In the genomic region with DNA sequence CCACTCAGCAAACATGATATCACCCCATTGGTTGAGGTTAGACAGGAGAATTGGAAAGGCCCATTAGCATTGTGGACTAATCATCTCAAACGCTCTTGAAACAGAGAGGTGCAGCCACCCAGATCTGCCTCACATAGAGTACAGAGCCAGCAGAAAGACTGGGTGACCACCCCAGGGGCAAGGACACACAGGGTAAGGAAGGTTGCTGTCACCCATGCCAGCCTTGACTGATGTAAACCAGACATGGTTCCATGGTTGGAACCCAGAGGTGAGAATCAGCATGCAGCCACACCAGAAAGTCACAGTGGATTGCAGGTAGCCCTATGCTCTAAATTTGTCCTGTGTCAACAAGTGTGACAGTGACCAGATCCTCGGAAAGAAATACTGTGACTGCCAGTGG, we compare ENCODE assay signal across 21 cellular contexts.
"Had no signal": no experiment of that assay in that cellular context is flagged by ENCODE, and none has a peak within 500 bp of the region (broad histone marks: within the 10 kb centered on the region; RNA-seq: fewer than 3 reads in every experiment).

No MANE protein-coding gene starts in this region.

- DNase-seq: colonic mucosa; cortex of kidney; dermis blood vessel endothelial cell; dorsolateral prefrontal cortex; effector CD4-positive, alpha-beta T cell; effector CD8-positive, alpha-beta T cell; effector memory CD4-positive, alpha-beta T cell; effector memory CD8-positive, alpha-beta T cell; endodermal cell; erythroblast; esophagus squamous epithelium; foreskin fibroblast; foreskin keratinocyte; foreskin melanocyte; gastrocnemius medialis; glutamatergic neuron; head of caudate nucleus; heart left ventricle had no signal

- ATAC-seq: effector memory CD8-positive, alpha-beta T cell; esophagus mucosa; foreskin keratinocyte; gastrocnemius medialis; gastroesophageal sphincter had no signal

- H3K4me1 Mint-ChIP-seq: endodermal cell had no signal

- H3K9me3 Mint-ChIP-seq: endodermal cell had no signal

- H3K27ac Mint-ChIP-seq: dendritic cell treated with granulocyte-macrophage colony-stimulating factor and Interleukin-4, amounts not matched to agents 40 ng/mL and 50 ng/mL, for 4 days; effector memory CD8-positive, alpha-beta T cell; endodermal cell had no signal

- H3K4me3 Mint-ChIP-seq: dendritic cell treated with granulocyte-macrophage colony-stimulating factor and Interleukin-4, amounts not matched to agents 40 ng/mL and 50 ng/mL, for 4 days; effector memory CD8-positive, alpha-beta T cell; endodermal cell had no signal

- H3K27me3 Mint-ChIP-seq: dendritic cell treated with granulocyte-macrophage colony-stimulating factor and Interleukin-4, amounts not matched to agents 40 ng/mL and 50 ng/mL, for 4 days; effector memory CD8-positive, alpha-beta T cell had no signal
